8 cellular contexts compared by ENCODE assay signal in the genomic region with DNA sequence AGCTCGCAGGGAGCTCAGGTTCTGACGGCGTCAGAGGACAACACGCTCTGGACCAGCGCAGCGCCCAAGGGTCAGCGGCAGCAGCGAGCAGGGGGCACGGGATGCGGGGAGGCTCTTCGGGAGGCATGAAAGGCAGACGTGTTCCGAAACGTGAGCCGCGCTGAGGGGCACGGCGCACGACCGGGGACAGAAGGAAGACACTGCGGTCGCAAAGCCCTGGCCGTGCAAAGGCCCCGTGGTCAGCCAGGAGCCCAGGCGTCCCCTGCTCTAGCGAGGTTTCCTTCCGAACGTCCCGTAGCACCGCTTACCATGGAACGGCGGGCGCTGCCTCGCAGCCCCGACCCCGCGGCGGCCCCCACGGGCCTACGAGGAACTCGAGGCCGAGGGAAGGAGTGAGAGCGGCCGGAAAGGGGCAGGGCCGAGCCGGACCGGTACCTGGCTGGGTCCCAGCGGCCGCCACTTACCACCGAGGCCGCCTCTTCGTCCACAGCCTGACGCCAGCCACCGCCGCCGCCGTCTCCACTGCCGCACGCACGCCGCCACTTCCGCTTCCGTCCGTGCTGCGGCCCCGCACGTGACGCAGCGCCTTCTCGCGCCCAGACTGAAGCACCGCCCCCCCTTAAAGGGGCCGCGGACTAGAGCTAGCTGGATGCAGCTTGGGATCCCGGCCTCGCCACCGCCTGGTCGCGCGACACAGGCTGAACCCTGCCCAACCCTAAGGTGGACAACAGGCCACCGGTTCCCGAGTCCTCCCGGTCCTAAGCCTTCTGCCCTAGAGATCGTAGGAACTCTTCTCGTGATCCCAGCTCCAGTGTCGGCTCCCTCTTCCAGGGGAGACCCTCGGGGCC. TPM values are rescaled to one million over a fixed set of nuclear protein-coding genes. Genes with fewer than 3 reads are reported as not detected.
DNase-seq lines count a peak whose midpoint lies in the region; ATAC-seq and TF ChIP-seq lines count a peak whose summit lies in the region.

No MANE protein-coding gene starts in this region.

- no peaks in the 10 kb centered on the region for H3K27me3 ChIP-seq in ovary
- H3K27me3 ChIP-seq in tibial artery: no peaks in the 10 kb centered on the region

- H3K36me3 Mint-ChIP-seq in activated naive CD8-positive, alpha-beta T cell treated with anti-CD3 and anti-CD28 coated beads for 36 hours: peaks cover 19% of the 10 kb centered on the region

- TF ChIP-seq POLR2A in ovary (IDR thresholded peaks at IDR 0.05): peak; percentile 91

- H3K27me3 Mint-ChIP-seq in activated naive CD8-positive, alpha-beta T cell treated with anti-CD3 and anti-CD28 coated beads for 36 hours: peaks cover 6% of the 10 kb centered on the region

- WGBS in ovary, 3 donors: 0 to 1% (median 0%) methylated on average over 83 to 87 of the region's 87 CpGs

- peak overlapping the region; percentile 99 for H3K27ac Mint-ChIP-seq in activated naive CD8-positive, alpha-beta T cell treated with anti-CD3 and anti-CD28 coated beads for 36 hours

- H3K36me3 ChIP-seq in ovary (no peaks in the 10 kb centered on the region), tibial artery (peaks cover 0 to 28% (median 3%) of the 10 kb centered on the region in 3 donors)

- H3K9me3 ChIP-seq in ovary (no peaks in the 10 kb centered on the region), tibial artery (no peaks in the 10 kb centered on the region)

- no peak for TF ChIP-seq EP300 in ovary (IDR thresholded peaks at IDR 0.05)

- H3K4me1 Mint-ChIP-seq in activated naive CD8-positive, alpha-beta T cell treated with anti-CD3 and anti-CD28 coated beads for 36 hours: peaks cover 19% of the 10 kb centered on the region

- H3K9me3 Mint-ChIP-seq in activated naive CD8-positive, alpha-beta T cell treated with anti-CD3 and anti-CD28 coated beads for 36 hours: no peaks in the 10 kb centered on the region

- H3K4me3 ChIP-seq in HFF-Myc (replicated peaks; ENCODE audit: low read depth, low read length): peak overlapping the region; percentile 52
- H3K4me3 ChIP-seq in ovary: peak overlapping the region; percentile 75
- peak overlapping the region; percentile 93 to 94 for H3K4me3 ChIP-seq in tibial artery

- peak; percentile 95 for ATAC-seq in Right ventricle myocardium inferior

- DNase-seq in GM04504 (ENCODE audit: low read depth) (peak; percentile 63), HFF-Myc (ENCODE audit: extremely low read depth, low read depth) (peak; percentile 63), NCI-H1048 (lab: John Stamatoyannopoulos, UW) (peak; percentile 61), SKM-1 (lab: John Stamatoyannopoulos, UW; ENCODE audit: unreplicated experiment) (peak; percentile 88), Right ventricle myocardium inferior (ENCODE audit: missing footprints) (peak; percentile 97), ovary (peak; percentile 86 to 91 (median 88)), tibial artery (peak; percentile 94 to 95)
- peak; percentile 92 for DNase-seq in activated naive CD8-positive, alpha-beta T cell treated with anti-CD3 and anti-CD28 coated beads for 36 hours

- H3K4me1 ChIP-seq in ovary (ENCODE audit: insufficient read depth): peaks cover 13% of the 10 kb centered on the region
- H3K4me1 ChIP-seq in tibial artery: peaks cover 0 to 59% (median 35%) of the 10 kb centered on the region in 4 donors

- intact Hi-C loops in Right ventricle myocardium inferior (cut with DNase I): no loop called here
- intact Hi-C loops in ovary (cut with DNase I): no loop called here
- intact Hi-C loops in tibial artery (cut with DNase I; ENCODE audit: low total_unique reads): no loop called here

- peak overlapping the region; percentile 56 to 79 for H3K27ac ChIP-seq in ovary
- H3K27ac ChIP-seq in tibial artery: peak overlapping the region; percentile 94 to 96

- H3K4me3 Mint-ChIP-seq in activated naive CD8-positive, alpha-beta T cell treated with anti-CD3 and anti-CD28 coated beads for 36 hours: peak overlapping the region; percentile 100

- TF ChIP-seq CTCF in HFF-Myc (IDR thresholded peaks at IDR 0.05; ENCODE audit: low read depth, low read length, missing control alignments) (no peak), ovary (IDR thresholded peaks at IDR 0.05) (peak in 1 of 3 donors; percentile 5), tibial artery (IDR thresholded peaks at IDR 0.05) (peak in 1 of 2 experiments; percentile 19)

RNA-seq across cellular contexts. Expression of a gene that starts 9.4 kb away (rescaled TPM):
- total RNA-seq in activated naive CD8-positive, alpha-beta T cell treated with anti-CD3 and anti-CD28 coated beads for 36 hours: 100 to 1,000 TPM in 1 of 2 experiments, 10 to 100 TPM in 1; 98.7 to 106 TPM
- total RNA-seq in Right ventricle myocardium inferior (61.5 TPM), ovary (10 to 100 TPM; 54.2 to 87.3 (median 65.4) TPM)
- polyA plus RNA-seq in ovary: 10 to 100 TPM in 1 of 2 donors, under 1 TPM in 1; 0.57 to 65.6 TPM

RNA-seq across cellular contexts. Expression of a gene that starts 12.5 kb away (rescaled TPM):
- 10 to 100 TPM; 37.9 to 39.0 TPM for total RNA-seq in activated naive CD8-positive, alpha-beta T cell treated with anti-CD3 and anti-CD28 coated beads for 36 hours
- 11.0 TPM for total RNA-seq in Right ventricle myocardium inferior
- total RNA-seq in ovary: 10 to 100 TPM in 6 of 7 donors, 1 to 10 TPM in 1; 4.2 to 26.6 (median 14.4) TPM
- polyA plus RNA-seq in ovary: 1 to 10 TPM in 1 of 2 donors, under 1 TPM in 1; 0.63 to 5.4 TPM

RNA-seq across cellular contexts. Expression of a gene that starts 27.6 kb away (rescaled TPM):
- total RNA-seq in activated naive CD8-positive, alpha-beta T cell treated with anti-CD3 and anti-CD28 coated beads for 36 hours: 10 to 100 TPM; 53.1 to 54.2 TPM
- total RNA-seq in Right ventricle myocardium inferior (17.8 TPM), ovary (10 to 100 TPM; 14.9 to 46.7 (median 30.4) TPM)
- 10 to 100 TPM in 1 of 2 donors, 1 to 10 TPM in 1; 4.8 to 21.5 TPM for polyA plus RNA-seq in ovary

RNA-seq across cellular contexts. Expression of a gene that starts 29.3 kb away (rescaled TPM):
- total RNA-seq in activated naive CD8-positive, alpha-beta T cell treated with anti-CD3 and anti-CD28 coated beads for 36 hours: 1 to 10 TPM; 5.7 to 5.9 TPM
- total RNA-seq in Right ventricle myocardium inferior (1.6 TPM), ovary (10 to 100 TPM in 1 of 7 donors, 1 to 10 TPM in 6; 2.6 to 13.7 (median 4.6) TPM)
- 1 to 10 TPM in 1 of 2 donors, not detected in 1; 2.3 TPM for polyA plus RNA-seq in ovary

RNA-seq across cellular contexts. Expression of a gene that starts 29.3 kb away (rescaled TPM):
- total RNA-seq in activated naive CD8-positive, alpha-beta T cell treated with anti-CD3 and anti-CD28 coated beads for 36 hours: 10 to 100 TPM; 31.0 to 35.0 TPM
- 17.9 TPM for total RNA-seq in Right ventricle myocardium inferior
- 10 to 100 TPM; 32.0 to 87.0 (median 62.6) TPM for total RNA-seq in ovary
- 10 to 100 TPM; 11.7 to 31.1 TPM for polyA plus RNA-seq in ovary

Comparison
In these comparisons a context has a peak if more than half of its experiments do, and no peak if none do; other contexts are left out.
1. Peak in every context shown above with its lines: DNase-seq, ATAC-seq, H3K4me3 ChIP-seq and H3K27ac ChIP-seq.